In the genomic region with DNA sequence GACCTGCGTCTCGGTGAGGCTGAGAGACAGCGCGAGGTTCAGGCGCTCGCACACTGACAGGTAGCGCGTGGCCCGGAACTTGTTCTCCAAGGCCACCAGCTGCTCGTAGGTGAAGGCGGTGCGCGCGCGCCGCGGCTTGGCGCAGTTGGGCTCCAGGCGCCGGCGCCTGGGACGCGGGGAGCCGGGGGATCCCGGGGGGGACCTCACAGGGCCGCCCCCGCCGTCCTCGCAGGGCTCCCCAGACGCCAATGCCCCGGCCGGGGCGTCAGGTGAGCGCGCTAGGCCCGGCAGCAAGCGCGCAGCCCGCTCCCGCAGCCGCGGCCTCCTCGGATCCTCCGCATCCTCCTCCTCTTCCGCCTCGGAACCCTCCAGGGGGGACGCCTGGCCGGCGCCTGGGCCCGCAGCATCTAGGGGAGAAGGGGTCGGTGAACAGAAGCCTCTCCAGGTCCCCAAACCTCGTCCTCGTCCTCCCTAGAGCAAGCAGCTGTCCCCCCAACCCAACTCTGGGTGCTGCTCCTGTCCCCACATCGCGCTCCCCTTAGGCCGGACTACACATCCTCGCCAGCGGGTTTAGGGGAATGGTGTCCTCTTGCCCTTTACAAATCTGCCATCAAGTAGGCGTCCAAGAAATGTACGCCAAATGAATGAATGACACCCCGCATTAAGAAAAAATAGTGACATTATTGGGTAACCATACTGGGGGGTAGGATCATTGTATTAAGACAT, we compare ENCODE assay signal across 9 cellular contexts. TPM values are rescaled to one million over a fixed set of nuclear protein-coding genes. Genes with fewer than 3 reads are reported as not detected.
DNase-seq lines count a peak whose midpoint lies in the region; ATAC-seq and TF ChIP-seq lines count a peak whose summit lies in the region.
"Had no signal": no experiment of that assay in that cellular context is flagged by ENCODE, and none has a peak within 500 bp of the region (broad histone marks: within the 10 kb centered on the region; RNA-seq: fewer than 3 reads in every experiment).

No MANE protein-coding gene starts in this region.

- intact Hi-C loops in Right ventricle myocardium inferior (cut with DNase I): no loop called here

- peak overlapping the region; percentile 48 for H3K27ac Mint-ChIP-seq in activated naive CD8-positive, alpha-beta T cell treated with anti-CD3 and anti-CD28 coated beads, Interleukin-2, amount 10 ng/mL, durations not matched to agents 7 days and 5 days
- no peak overlapping the region for H3K27ac Mint-ChIP-seq in memory B cell

- H3K27me3 ChIP-seq in cardiac muscle cell (peaks cover 96% of the 10 kb centered on the region), thymus (ENCODE audit: control insufficient read depth, insufficient read depth) (peaks cover 67% of the 10 kb centered on the region)

- DNase-seq in cardiac muscle cell (ENCODE audit: low read depth in 1 of 2, low spot score in 1 of 2) (peak in 1 of 2 donors; percentile 44), Right ventricle myocardium inferior (ENCODE audit: missing footprints) (no peak), memory B cell (ENCODE audit: low spot score in 2 of 2) (peak in 1 of 2 donors; percentile 24), hypothalamus (lab: John Stamatoyannopoulos, UW) (no peak)
- no peak for DNase-seq in activated naive CD8-positive, alpha-beta T cell treated with anti-CD3 and anti-CD28 coated beads, Interleukin-2, amount 10 ng/mL, durations not matched to agents 7 days and 5 days

- H3K27me3 Mint-ChIP-seq in activated naive CD8-positive, alpha-beta T cell treated with anti-CD3 and anti-CD28 coated beads, Interleukin-2, amount 10 ng/mL, durations not matched to agents 7 days and 5 days: peaks cover 87% of the 10 kb centered on the region
- H3K27me3 Mint-ChIP-seq in memory B cell: peaks cover 28% of the 10 kb centered on the region

- H3K36me3 ChIP-seq in cardiac muscle cell (no peaks in the 10 kb centered on the region), thymus (ENCODE audit: control insufficient read depth, insufficient read depth) (no peaks in the 10 kb centered on the region)

- H3K4me1 ChIP-seq in cardiac muscle cell (ENCODE audit: low read depth): peaks cover 8% of the 10 kb centered on the region
- no peaks in the 10 kb centered on the region for H3K4me1 ChIP-seq in thymus (ENCODE audit: control insufficient read depth, insufficient read depth, low read length)

- POLR2A ChIA-PET in activated naive CD8-positive, alpha-beta T cell treated with anti-CD3 and anti-CD28 coated beads, Interleukin-2, amount 10 ng/mL, durations not matched to agents 7 days and 5 days (lab: Charles Lee): interaction anchor here (0.6 kb wide), 1 partner anchor 468 kb away, joined by 3 read pairs; no protein-coding TSS in a partner anchor

- WGBS in thymus: 3% methylated on average over 61 of the region's 61 CpGs

- H3K9me3 ChIP-seq in cardiac muscle cell (ENCODE audit: low read depth): no peaks in the 10 kb centered on the region
- H3K9me3 ChIP-seq in thymus (ENCODE audit: control insufficient read depth): no peaks in the 10 kb centered on the region

- peak overlapping the region; percentile 69 for H3K4me3 Mint-ChIP-seq in activated naive CD8-positive, alpha-beta T cell treated with anti-CD3 and anti-CD28 coated beads, Interleukin-2, amount 10 ng/mL, durations not matched to agents 7 days and 5 days
- H3K4me3 Mint-ChIP-seq in memory B cell: peak overlapping the region; percentile 69

- no peak for TF ChIP-seq CTCF in cardiac muscle cell (IDR thresholded peaks at IDR 0.05; ENCODE audit: low read depth, low read length)

- no peaks in the 10 kb centered on the region for H3K36me3 Mint-ChIP-seq in activated naive CD8-positive, alpha-beta T cell treated with anti-CD3 and anti-CD28 coated beads, Interleukin-2, amount 10 ng/mL, durations not matched to agents 7 days and 5 days
- no peaks in the 10 kb centered on the region for H3K36me3 Mint-ChIP-seq in memory B cell

- ATAC-seq in Right ventricle myocardium inferior (no peak), memory B cell (ENCODE audit: low read depth) (peak; percentile 22), HG03108 (IDR thresholded peaks at IDR 0.05; ENCODE audit: unreplicated experiment) (no peak), HG03521 (IDR thresholded peaks at IDR 0.05; ENCODE audit: unreplicated experiment) (no peak)
- ATAC-seq in activated naive CD8-positive, alpha-beta T cell treated with anti-CD3 and anti-CD28 coated beads, Interleukin-2, amount 10 ng/mL, durations not matched to agents 7 days and 5 days (ENCODE audit: low read depth): no peak

- no peak overlapping the region for H3K27ac ChIP-seq in cardiac muscle cell
- H3K27ac ChIP-seq in thymus (ENCODE audit: low read depth): no peak overlapping the region

- H3K9me3 Mint-ChIP-seq in activated naive CD8-positive, alpha-beta T cell treated with anti-CD3 and anti-CD28 coated beads, Interleukin-2, amount 10 ng/mL, durations not matched to agents 7 days and 5 days: no peaks in the 10 kb centered on the region
- no peaks in the 10 kb centered on the region for H3K9me3 Mint-ChIP-seq in memory B cell

- peak overlapping the region; percentile 38 for H3K4me3 ChIP-seq in cardiac muscle cell
- H3K4me3 ChIP-seq in thymus (ENCODE audit: low read length): peak overlapping the region; percentile 26

- peaks cover 12% of the 10 kb centered on the region for H3K4me1 Mint-ChIP-seq in activated naive CD8-positive, alpha-beta T cell treated with anti-CD3 and anti-CD28 coated beads, Interleukin-2, amount 10 ng/mL, durations not matched to agents 7 days and 5 days
- H3K4me1 Mint-ChIP-seq in memory B cell: peaks cover 18% of the 10 kb centered on the region

RNA-seq across cellular contexts. Expression of a gene that starts 1.9 kb away (rescaled TPM):
- 0.33 TPM in 1 of 2 replicates, not detected in the other for total RNA-seq in cardiac muscle cell
- not detected in 2 replicates for polyA plus RNA-seq in cardiac muscle cell
- not detected for total RNA-seq in Right ventricle myocardium inferior
- not detected for total RNA-seq in activated naive CD8-positive, alpha-beta T cell treated with anti-CD3 and anti-CD28 coated beads, Interleukin-2, amount 10 ng/mL, durations not matched to agents 7 days and 5 days
- polyA plus RNA-seq in thymus: 0.05 TPM
- total RNA-seq: mononuclear cell had no signal

RNA-seq across cellular contexts. Expression of a gene that starts 13.7 kb away (rescaled TPM):
- total RNA-seq in cardiac muscle cell (18.6 and 40.6 TPM in 2 replicates), Right ventricle myocardium inferior (5.8 TPM)
- polyA plus RNA-seq in cardiac muscle cell (19.1 and 23.7 TPM in 2 replicates), thymus (13.5 TPM)
- total RNA-seq in activated naive CD8-positive, alpha-beta T cell treated with anti-CD3 and anti-CD28 coated beads, Interleukin-2, amount 10 ng/mL, durations not matched to agents 7 days and 5 days: 10 to 100 TPM; 21.4 to 24.3 TPM

RNA-seq across cellular contexts. Expression of a gene that starts 29.2 kb away (rescaled TPM):
- total RNA-seq in cardiac muscle cell (22.2 and 30.8 TPM in 2 replicates), Right ventricle myocardium inferior (27.3 TPM)
- polyA plus RNA-seq in cardiac muscle cell (46.7 and 80.4 TPM in 2 replicates), thymus (50.9 TPM)
- 10 to 100 TPM; 25.3 to 28.0 TPM for total RNA-seq in activated naive CD8-positive, alpha-beta T cell treated with anti-CD3 and anti-CD28 coated beads, Interleukin-2, amount 10 ng/mL, durations not matched to agents 7 days and 5 days
